ENCODE assay signal across 13 cellular contexts in genomic region chr2:220891405-220891804, GRCh38.
DNase-seq lines count a peak whose midpoint lies in the region; ATAC-seq, FAIRE-seq and TF ChIP-seq lines count a peak whose summit lies in the region.
"Had no signal": no experiment of that assay in that cellular context is flagged by ENCODE, and none has a peak within 500 bp of the region (broad histone marks: within the 10 kb centered on the region; RNA-seq: fewer than 3 reads in every experiment).

No MANE protein-coding gene starts in this region.

- no peak overlapping the region for H3K4me3 Mint-ChIP-seq in naive thymus-derived CD4-positive, alpha-beta T cell
- H3K4me3 Mint-ChIP-seq: T-cell had no signal

- H3K27me3 ChIP-seq in bronchial epithelial cell (ENCODE audit: control insufficient read depth, insufficient read depth, low read length), result no peaks in the 10 kb centered on the region
- no peaks in the 10 kb centered on the region for H3K27me3 ChIP-seq in naive thymus-derived CD4-positive, alpha-beta T cell (ENCODE audit: control insufficient read depth in 2 of 2, insufficient read depth in 2 of 2, low read length in 2 of 2)
- H3K27me3 ChIP-seq: testis had no signal

- H3K4me3 ChIP-seq in bronchial epithelial cell (ENCODE audit: low read depth, low read length), result no peak overlapping the region
- H3K4me3 ChIP-seq in naive thymus-derived CD4-positive, alpha-beta T cell (ENCODE audit: low read length), result no peak overlapping the region
- H3K4me3 ChIP-seq: testis had no signal

- no peak overlapping the region for H3K27ac ChIP-seq in naive thymus-derived CD4-positive, alpha-beta T cell (ENCODE audit: low read depth, low read length)
- H3K27ac ChIP-seq: testis had no signal

- peak; percentile 30 for DNase-seq in Caki2 (ENCODE audit: low read depth)
- DNase-seq in LHCN-M2 (ENCODE audit: low read depth), result peak; percentile 86
- DNase-seq in bronchial epithelial cell (ENCODE audit: low read depth), result peak; percentile 94
- DNase-seq in kidney tubule cell (ENCODE audit: low spot score), result peak; percentile 92
- DNase-seq in stimulated activated CD4-positive, alpha-beta T cell treated with anti-CD3 and anti-CD28 coated beads, Interleukin-1b, Interleukin-23, amount 100 ng/mL, for 48 hours, result no peak
- no peak for DNase-seq in naive thymus-derived CD4-positive, alpha-beta T cell
- DNase-seq: DMS153, glutamatergic neuron, NCI-H510A treated with DMSO at 0.1 percent for 48 hours, T-cell, testis had no signal

- no peaks in the 10 kb centered on the region for H3K9me3 ChIP-seq in naive thymus-derived CD4-positive, alpha-beta T cell (ENCODE audit: control insufficient read depth in 2 of 3, low read length in 3 of 3)
- H3K9me3 ChIP-seq: testis had no signal

- no peaks in the 10 kb centered on the region for H3K36me3 Mint-ChIP-seq in naive thymus-derived CD4-positive, alpha-beta T cell
- H3K36me3 Mint-ChIP-seq: T-cell had no signal

- POLR2A ChIA-PET in naive thymus-derived CD4-positive, alpha-beta T cell (lab: Charles Lee), result no interaction called here

- H3K9me3 Mint-ChIP-seq in naive thymus-derived CD4-positive, alpha-beta T cell, result peaks cover 0 to 2% (median 0%) of the 10 kb centered on the region in 11 donors
- H3K9me3 Mint-ChIP-seq: T-cell had no signal

- H3K27ac Mint-ChIP-seq in naive thymus-derived CD4-positive, alpha-beta T cell, result no peak overlapping the region
- H3K27ac Mint-ChIP-seq: T-cell had no signal

- in situ Hi-C loops in Caki2 (cut with HindIII; ENCODE audit: low pct_unique_long_range_greater_than_20kb, low sequenced_read_pairs), result no loop called here

- peaks cover 0 to 26% (median 0%) of the 10 kb centered on the region in 5 donors for H3K27me3 Mint-ChIP-seq in naive thymus-derived CD4-positive, alpha-beta T cell

- H3K36me3 ChIP-seq in bronchial epithelial cell (ENCODE audit: control insufficient read depth, insufficient read depth, low read length), result no peaks in the 10 kb centered on the region
- H3K36me3 ChIP-seq in naive thymus-derived CD4-positive, alpha-beta T cell (ENCODE audit: control insufficient read depth in 2 of 3, insufficient read depth in 3 of 3, low read length in 3 of 3), result no peaks in the 10 kb centered on the region

- ATAC-seq in HG02973 (IDR thresholded peaks at IDR 0.05; ENCODE audit: unreplicated experiment), result no peak
- no peak for ATAC-seq in HG03565 (IDR thresholded peaks at IDR 0.05; ENCODE audit: unreplicated experiment)
- ATAC-seq in naive thymus-derived CD4-positive, alpha-beta T cell, result no peak
- ATAC-seq: T-cell had no signal

- H3K4me1 Mint-ChIP-seq in naive thymus-derived CD4-positive, alpha-beta T cell, result no peaks in the 10 kb centered on the region
- H3K4me1 Mint-ChIP-seq: T-cell had no signal

- FAIRE-seq in bronchial epithelial cell (lab: Jason Lieb, UNC), result no peak

- intact Hi-C loops in naive thymus-derived CD4-positive, alpha-beta T cell (cut with micrococcal nuclease), result loop anchor here in 1 of 2 donors (10.0 kb wide), 1 partner anchor 683 kb away; the partner anchor contains the start of gene EPHA4

- no peak for TF ChIP-seq CTCF in bronchial epithelial cell (IDR thresholded peaks at IDR 0.05; ENCODE audit: insufficient read depth, low read length, severe bottlenecking)

- CTCF ChIA-PET in naive thymus-derived CD4-positive, alpha-beta T cell (lab: Charles Lee), result no interaction called here

- no peaks in the 10 kb centered on the region for H3K4me1 ChIP-seq in naive thymus-derived CD4-positive, alpha-beta T cell (ENCODE audit: control insufficient read depth in 2 of 2, insufficient read depth in 2 of 2, low read length in 2 of 2)
- H3K4me1 ChIP-seq: testis had no signal

Comparison
In these comparisons a context has a peak if more than half of its experiments do, and no peak if none do; other contexts are left out.
1. DNase-seq: peak in Caki2 (single experiment), LHCN-M2 (single experiment), bronchial epithelial cell (single experiment) and kidney tubule cell (single experiment); none in stimulated activated CD4-positive, alpha-beta T cell treated with anti-CD3 and anti-CD28 coated beads, Interleukin-1b, Interleukin-23, amount 100 ng/mL, for 48 hours (single experiment) and naive thymus-derived CD4-positive, alpha-beta T cell (0 of 9).